ENCODE assay signal across 18 cellular contexts in the genomic region with DNA sequence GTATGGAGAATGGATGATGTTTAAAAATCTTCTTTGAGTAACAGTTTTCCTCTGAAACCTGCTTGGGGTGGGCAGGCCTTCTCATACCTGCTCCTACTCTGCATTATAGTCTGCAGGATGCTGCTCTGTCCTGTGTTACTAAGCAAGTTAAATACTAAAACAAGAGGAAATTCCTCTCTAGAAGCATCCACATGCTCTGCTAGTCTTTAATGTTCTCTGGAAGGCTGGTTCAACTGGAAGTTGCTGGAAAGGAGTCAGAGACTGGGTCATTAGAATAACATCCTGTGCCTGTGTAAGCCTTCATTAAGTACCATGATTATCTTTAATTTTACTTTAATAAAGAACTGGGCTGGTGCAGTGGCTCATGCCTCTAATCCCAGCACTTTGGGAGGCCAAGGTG. TPM values are rescaled to one million over a fixed set of nuclear protein-coding genes. Genes with fewer than 3 reads are reported as not detected.
DNase-seq lines count a peak whose midpoint lies in the region; ATAC-seq and TF ChIP-seq lines count a peak whose summit lies in the region.
"Had no signal": no experiment of that assay in that cellular context is flagged by ENCODE, and none has a peak within 500 bp of the region (broad histone marks: within the 10 kb centered on the region; RNA-seq: fewer than 3 reads in every experiment).

No MANE protein-coding gene starts in this region.

- H3K36me3 ChIP-seq in KOPT-K1 (ENCODE audit: insufficient read depth, low read length): no peaks in the 10 kb centered on the region
- H3K36me3 ChIP-seq: BLaER1 treated with 17β-estradiol and CSF1 and Interleukin-3, amounts not matched to agents 10 nM and 100 nM had no signal

- no peaks in the 10 kb centered on the region for H3K27me3 Mint-ChIP-seq in activated naive CD4-positive, alpha-beta T cell treated with anti-CD3 and anti-CD28 coated beads for 36 hours (ENCODE audit: low read depth)
- H3K27me3 Mint-ChIP-seq in endothelial cell (ENCODE audit: unreplicated experiment): peaks cover 4% of the 10 kb centered on the region

- H3K4me3 Mint-ChIP-seq in activated naive CD4-positive, alpha-beta T cell treated with anti-CD3 and anti-CD28 coated beads for 36 hours: no peak overlapping the region
- H3K4me3 Mint-ChIP-seq in endothelial cell (ENCODE audit: unreplicated experiment): no peak overlapping the region
- H3K4me3 Mint-ChIP-seq: GM23338 had no signal

- CTCF ChIA-PET in activated naive CD4-positive, alpha-beta T cell treated with anti-CD3 and anti-CD28 coated beads for 36 hours (lab: Charles Lee): interaction anchor here (3.7 kb wide), 1 partner anchor 22 kb away, joined by 17 read pairs; no protein-coding TSS in a partner anchor

- DNase-seq in activated naive CD4-positive, alpha-beta T cell treated with anti-CD3 and anti-CD28 coated beads for 36 hours: no peak
- no peak for DNase-seq in activated naive CD4-positive, alpha-beta T cell treated with Interleukin-2 at 50 U/mL for 16 hours
- DNase-seq in endothelial cell (ENCODE audit: low spot score) (no peak), renal cortical epithelial cell (ENCODE audit: low read depth) (peak; percentile 13), iPS-NIHi11 (ENCODE audit: low spot score) (no peak)
- DNase-seq: COR-L47; NCI-H187; NCI-H345; NCI-H526; NK-92 treated with Interleukin-12 subunit alpha and Interleukin-12 subunit beta, amount 100 ng/mL, for 24 hours had no signal

- peak overlapping the region; percentile 89 for H3K27ac Mint-ChIP-seq in activated naive CD4-positive, alpha-beta T cell treated with anti-CD3 and anti-CD28 coated beads for 36 hours
- H3K27ac Mint-ChIP-seq in endothelial cell (ENCODE audit: unreplicated experiment): peak overlapping the region; percentile 31
- H3K27ac Mint-ChIP-seq: GM23338 had no signal

- no peaks in the 10 kb centered on the region for H3K9me3 Mint-ChIP-seq in activated naive CD4-positive, alpha-beta T cell treated with anti-CD3 and anti-CD28 coated beads for 36 hours
- no peaks in the 10 kb centered on the region for H3K9me3 Mint-ChIP-seq in endothelial cell (ENCODE audit: unreplicated experiment)
- H3K9me3 Mint-ChIP-seq: GM23338 had no signal

- TF ChIP-seq CTCF in endothelial cell (IDR thresholded peaks at IDR 0.05; ENCODE audit: unreplicated experiment): no peak

- no peaks in the 10 kb centered on the region for H3K36me3 Mint-ChIP-seq in activated naive CD4-positive, alpha-beta T cell treated with anti-CD3 and anti-CD28 coated beads for 36 hours (ENCODE audit: low read depth)
- H3K36me3 Mint-ChIP-seq in endothelial cell (ENCODE audit: low read depth, unreplicated experiment): peaks cover 5% of the 10 kb centered on the region

- intact Hi-C loops in activated naive CD4-positive, alpha-beta T cell treated with anti-CD3 and anti-CD28 coated beads for 36 hours (cut with micrococcal nuclease): no loop called here

- no peak for ATAC-seq in HG02885 (IDR thresholded peaks at IDR 0.05; ENCODE audit: poor library complexity, unreplicated experiment)
- ATAC-seq: A549, GM23338, HCT116 had no signal

- H3K4me1 Mint-ChIP-seq in activated naive CD4-positive, alpha-beta T cell treated with anti-CD3 and anti-CD28 coated beads for 36 hours (ENCODE audit: low read depth): peaks cover 69% of the 10 kb centered on the region
- peaks cover 25% of the 10 kb centered on the region for H3K4me1 Mint-ChIP-seq in endothelial cell (ENCODE audit: unreplicated experiment)
- H3K4me1 Mint-ChIP-seq: GM23338 had no signal

- H3K9me3 ChIP-seq in KOPT-K1 (ENCODE audit: insufficient read depth, low read length, poor library complexity, severe bottlenecking): no peaks in the 10 kb centered on the region
- H3K9me3 ChIP-seq: A549; BLaER1 treated with 17β-estradiol and CSF1 and Interleukin-3, amounts not matched to agents 10 nM and 100 nM had no signal

- H3K27ac ChIP-seq in KOPT-K1 (ENCODE audit: low read depth, low read length, poor library complexity, severe bottlenecking): peak overlapping the region; percentile 50
- H3K27ac ChIP-seq: A549; BLaER1 treated with 17β-estradiol and CSF1 and Interleukin-3, amounts not matched to agents 10 nM and 100 nM had no signal

RNA-seq across cellular contexts. Expression of gene SELP, which starts 5.8 kb away (rescaled TPM):
- 1 to 10 TPM; 2.4 to 2.6 TPM for total RNA-seq in activated naive CD4-positive, alpha-beta T cell treated with anti-CD3 and anti-CD28 coated beads for 36 hours
- total RNA-seq in endothelial cell (ENCODE audit: unreplicated experiment) (0.21 TPM), renal cortical epithelial cell (not detected in 2 replicates)
- total RNA-seq: GM23338, OCI-LY7, RPMI7951 had no signal

RNA-seq across cellular contexts. Expression of gene F5, which starts 37.8 kb away (rescaled TPM):
- 10 to 100 TPM; 58.6 to 59.1 TPM for total RNA-seq in activated naive CD4-positive, alpha-beta T cell treated with anti-CD3 and anti-CD28 coated beads for 36 hours
- not detected for total RNA-seq in endothelial cell (ENCODE audit: unreplicated experiment)
- total RNA-seq in renal cortical epithelial cell: under 0.01 and 0.05 TPM in 2 replicates
- total RNA-seq: GM23338, OCI-LY7, RPMI7951 had no signal

Comparison
In these comparisons a context has a peak if more than half of its experiments do, and no peak if none do; other contexts are left out.
1. RNA of gene F5, which starts 37.8 kb away (total RNA-seq): 58.6 to 59.1 TPM in activated naive CD4-positive, alpha-beta T cell treated with anti-CD3 and anti-CD28 coated beads for 36 hours; under 0.01 to 0.05 TPM in renal cortical epithelial cell and not detected in endothelial cell (single experiment); every median in the first group is over 10 times any median in the second.